Comparison of ENCODE assay signal across 1 cellular context in the genomic region with DNA sequence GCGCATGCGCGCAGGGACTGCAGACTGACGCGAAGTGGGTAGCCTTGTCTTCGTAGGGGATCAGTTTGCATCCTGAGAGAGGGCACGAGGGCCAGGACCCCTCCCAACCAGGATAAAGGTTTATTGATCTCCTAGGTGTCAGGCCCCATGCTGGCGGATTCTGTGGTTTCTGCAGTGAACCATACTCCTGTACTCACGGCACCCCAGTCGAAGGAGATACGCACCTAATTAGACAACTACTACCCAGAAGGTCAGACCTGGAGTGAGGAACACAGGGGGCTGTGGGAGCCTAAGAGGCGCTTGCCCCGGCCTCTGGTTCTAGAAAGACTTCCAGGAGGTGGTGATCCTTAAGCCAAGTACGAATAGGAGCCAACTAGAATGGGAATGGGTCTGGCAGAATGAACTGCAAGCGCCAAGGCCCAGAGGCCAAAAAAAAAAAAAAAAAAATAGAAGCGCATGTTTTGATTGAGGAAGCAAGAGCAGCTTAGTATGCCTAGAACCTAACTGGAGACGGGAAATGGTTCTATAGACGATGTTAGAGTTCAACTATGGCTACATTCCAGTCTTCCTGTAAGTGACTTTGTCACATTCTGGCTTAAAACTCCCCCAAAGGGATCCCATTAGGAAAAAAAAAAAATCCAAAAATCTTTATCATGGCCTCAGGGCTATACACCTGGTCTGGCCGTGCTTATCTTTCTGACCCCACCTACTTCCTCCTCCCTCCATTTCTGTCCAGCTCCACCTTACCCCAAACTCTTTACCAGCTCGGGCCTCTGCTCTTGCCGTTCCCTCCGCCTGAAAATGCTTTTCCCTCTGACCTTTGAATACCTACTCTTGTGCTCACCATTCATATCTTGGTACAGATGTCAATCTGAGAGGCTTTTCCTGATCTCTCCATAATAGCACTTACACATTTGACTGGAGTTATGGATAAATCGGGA.
A peak's percentile ranks its signal among the peaks of the same experiment; 100 is the strongest.
TF ChIP-seq lines count a peak whose summit lies in the region.

No MANE protein-coding gene starts in this region.

TF ChIP-seq in HEK293, 187 proteins besides CTCF, POLR2A, EP300 and RAD21 (continued from another document and continues in another):
- TF ChIP-seq, protein P1, sequence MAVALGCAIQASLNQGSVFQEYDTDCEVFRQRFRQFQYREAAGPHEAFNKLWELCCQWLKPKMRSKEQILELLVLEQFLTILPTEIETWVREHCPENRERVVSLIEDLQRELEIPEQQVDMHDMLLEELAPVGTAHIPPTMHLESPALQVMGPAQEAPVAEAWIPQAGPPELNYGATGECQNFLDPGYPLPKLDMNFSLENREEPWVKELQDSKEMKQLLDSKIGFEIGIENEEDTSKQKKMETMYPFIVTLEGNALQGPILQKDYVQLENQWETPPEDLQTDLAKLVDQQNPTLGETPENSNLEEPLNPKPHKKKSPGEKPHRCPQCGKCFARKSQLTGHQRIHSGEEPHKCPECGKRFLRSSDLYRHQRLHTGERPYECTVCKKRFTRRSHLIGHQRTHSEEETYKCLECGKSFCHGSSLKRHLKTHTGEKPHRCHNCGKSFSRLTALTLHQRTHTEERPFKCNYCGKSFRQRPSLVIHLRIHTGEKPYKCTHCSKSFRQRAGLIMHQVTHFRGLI (tag by site-specific recombination; IDR thresholded peaks at IDR 0.05) = no peak
- no peak for TF ChIP-seq ZNF114 (tag by site-specific recombination; IDR thresholded peaks at IDR 0.05)
- no peak for TF ChIP-seq REPIN1 (tag by site-specific recombination; IDR thresholded peaks at IDR 0.05; ENCODE audit: low read depth)
- TF ChIP-seq, protein P2, sequence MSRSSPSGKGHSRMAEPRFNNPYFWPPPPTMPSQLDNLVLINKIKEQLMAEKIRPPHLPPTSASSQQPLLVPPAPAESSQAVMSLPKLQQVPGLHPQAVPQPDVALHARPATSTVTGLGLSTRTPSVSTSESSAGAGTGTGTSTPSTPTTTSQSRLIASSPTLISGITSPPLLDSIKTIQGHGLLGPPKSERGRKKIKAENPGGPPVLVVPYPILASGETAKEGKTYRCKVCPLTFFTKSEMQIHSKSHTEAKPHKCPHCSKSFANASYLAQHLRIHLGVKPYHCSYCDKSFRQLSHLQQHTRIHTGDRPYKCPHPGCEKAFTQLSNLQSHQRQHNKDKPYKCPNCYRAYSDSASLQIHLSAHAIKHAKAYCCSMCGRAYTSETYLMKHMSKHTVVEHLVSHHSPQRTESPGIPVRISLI (tag by site-specific recombination; IDR thresholded peaks at IDR 0.05) = peak; percentile 93
- peak; percentile 35; the same call in 1 of the 2 replicates for TF ChIP-seq ZNF10 (tag by site-specific recombination; IDR thresholded peaks at IDR 0.05)
- TF ChIP-seq SP7 (tag by site-specific recombination; IDR thresholded peaks at IDR 0.05) = peak; percentile 6; the same call in 1 of the 2 replicates
- TF ChIP-seq ZNF404 (tag by site-specific recombination; IDR thresholded peaks at IDR 0.05) = no peak
- no peak for TF ChIP-seq SCRT1 (tag by site-specific recombination; IDR thresholded peaks at IDR 0.05; ENCODE audit: borderline replicate concordance)
- no peak; the same call in 1 of the 2 replicates for TF ChIP-seq ZNF416 (tag by site-specific recombination; IDR thresholded peaks at IDR 0.05)
- TF ChIP-seq ZNF747 (tag by site-specific recombination; IDR thresholded peaks at IDR 0.05) = no peak
- 0 out of 2 replicates have a peak, but pooled peaks have one; percentile 26 for TF ChIP-seq ZNF311 (tag by site-specific recombination; IDR thresholded peaks at IDR 0.05; ENCODE audit: borderline replicate concordance)
- no peak for TF ChIP-seq GLI4 (tag by site-specific recombination; IDR thresholded peaks at IDR 0.05)
- TF ChIP-seq ZNF514 (tag by site-specific recombination; IDR thresholded peaks at IDR 0.05) = no peak
- no peak for TF ChIP-seq ZNF785 (tag by site-specific recombination; IDR thresholded peaks at IDR 0.05)
- TF ChIP-seq ZFP3 (tag by site-specific recombination; IDR thresholded peaks at IDR 0.05; ENCODE audit: low read depth) = no peak
- no peak for TF ChIP-seq ZNF473 (tag by site-specific recombination; IDR thresholded peaks at IDR 0.05)
- TF ChIP-seq, protein P3, sequence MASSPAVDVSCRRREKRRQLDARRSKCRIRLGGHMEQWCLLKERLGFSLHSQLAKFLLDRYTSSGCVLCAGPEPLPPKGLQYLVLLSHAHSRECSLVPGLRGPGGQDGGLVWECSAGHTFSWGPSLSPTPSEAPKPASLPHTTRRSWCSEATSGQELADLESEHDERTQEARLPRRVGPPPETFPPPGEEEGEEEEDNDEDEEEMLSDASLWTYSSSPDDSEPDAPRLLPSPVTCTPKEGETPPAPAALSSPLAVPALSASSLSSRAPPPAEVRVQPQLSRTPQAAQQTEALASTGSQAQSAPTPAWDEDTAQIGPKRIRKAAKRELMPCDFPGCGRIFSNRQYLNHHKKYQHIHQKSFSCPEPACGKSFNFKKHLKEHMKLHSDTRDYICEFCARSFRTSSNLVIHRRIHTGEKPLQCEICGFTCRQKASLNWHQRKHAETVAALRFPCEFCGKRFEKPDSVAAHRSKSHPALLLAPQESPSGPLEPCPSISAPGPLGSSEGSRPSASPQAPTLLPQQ (tag by site-specific recombination; IDR thresholded peaks at IDR 0.05) = no peak
- no peak for TF ChIP-seq ZNF423 (tag by site-specific recombination; IDR thresholded peaks at IDR 0.05)
- TF ChIP-seq, protein P4, sequence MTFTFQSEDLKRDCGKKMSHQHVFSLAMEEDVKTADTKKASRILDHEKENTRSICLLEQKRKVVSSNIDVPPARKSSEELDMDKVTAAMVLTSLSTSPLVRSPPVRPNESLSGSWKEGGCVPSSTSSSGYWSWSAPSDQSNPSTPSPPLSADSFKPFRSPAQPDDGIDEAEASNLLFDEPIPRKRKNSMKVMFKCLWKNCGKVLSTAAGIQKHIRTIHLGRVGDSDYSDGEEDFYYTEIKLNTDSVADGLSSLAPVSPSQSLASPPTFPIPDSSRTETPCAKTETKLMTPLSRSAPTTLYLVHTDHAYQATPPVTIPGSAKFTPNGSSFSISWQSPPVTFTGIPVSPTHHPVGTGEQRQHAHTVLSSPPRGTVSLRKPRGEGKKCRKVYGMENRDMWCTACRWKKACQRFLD (tag by site-specific recombination; IDR thresholded peaks at IDR 0.05) = no peak
- TF ChIP-seq, protein P5, sequence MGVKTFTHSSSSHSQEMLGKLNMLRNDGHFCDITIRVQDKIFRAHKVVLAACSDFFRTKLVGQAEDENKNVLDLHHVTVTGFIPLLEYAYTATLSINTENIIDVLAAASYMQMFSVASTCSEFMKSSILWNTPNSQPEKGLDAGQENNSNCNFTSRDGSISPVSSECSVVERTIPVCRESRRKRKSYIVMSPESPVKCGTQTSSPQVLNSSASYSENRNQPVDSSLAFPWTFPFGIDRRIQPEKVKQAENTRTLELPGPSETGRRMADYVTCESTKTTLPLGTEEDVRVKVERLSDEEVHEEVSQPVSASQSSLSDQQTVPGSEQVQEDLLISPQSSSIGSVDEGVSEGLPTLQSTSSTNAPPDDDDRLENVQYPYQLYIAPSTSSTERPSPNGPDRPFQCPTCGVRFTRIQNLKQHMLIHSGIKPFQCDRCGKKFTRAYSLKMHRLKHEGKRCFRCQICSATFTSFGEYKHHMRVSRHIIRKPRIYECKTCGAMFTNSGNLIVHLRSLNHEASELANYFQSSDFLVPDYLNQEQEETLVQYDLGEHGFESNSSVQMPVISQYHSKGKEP (tag by site-specific recombination; IDR thresholded peaks at IDR 0.05) = peak; percentile 95; the same call in 1 of the 2 replicates
- TF ChIP-seq ZNF792 (tag by site-specific recombination; IDR thresholded peaks at IDR 0.05) = no peak
- 0 out of 2 replicates have a peak, but pooled peaks have one; percentile 65 for TF ChIP-seq ZNF600 (tag by site-specific recombination; IDR thresholded peaks at IDR 0.05)
- TF ChIP-seq RBAK (tag by site-specific recombination; IDR thresholded peaks at IDR 0.05) = no peak
- TF ChIP-seq, protein P6, sequence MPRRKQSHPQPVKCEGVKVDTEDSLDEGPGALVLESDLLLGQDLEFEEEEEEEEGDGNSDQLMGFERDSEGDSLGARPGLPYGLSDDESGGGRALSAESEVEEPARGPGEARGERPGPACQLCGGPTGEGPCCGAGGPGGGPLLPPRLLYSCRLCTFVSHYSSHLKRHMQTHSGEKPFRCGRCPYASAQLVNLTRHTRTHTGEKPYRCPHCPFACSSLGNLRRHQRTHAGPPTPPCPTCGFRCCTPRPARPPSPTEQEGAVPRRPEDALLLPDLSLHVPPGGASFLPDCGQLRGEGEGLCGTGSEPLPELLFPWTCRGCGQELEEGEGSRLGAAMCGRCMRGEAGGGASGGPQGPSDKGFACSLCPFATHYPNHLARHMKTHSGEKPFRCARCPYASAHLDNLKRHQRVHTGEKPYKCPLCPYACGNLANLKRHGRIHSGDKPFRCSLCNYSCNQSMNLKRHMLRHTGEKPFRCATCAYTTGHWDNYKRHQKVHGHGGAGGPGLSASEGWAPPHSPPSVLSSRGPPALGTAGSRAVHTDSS (tag by site-specific recombination; IDR thresholded peaks at IDR 0.05) = no peak
- TF ChIP-seq MZF1 (tag by site-specific recombination; IDR thresholded peaks at IDR 0.05; ENCODE audit: borderline replicate concordance) = 0 out of 2 replicates have a peak, but pooled peaks have one; percentile 61
- no peak for TF ChIP-seq ZNF19 (tag by site-specific recombination; IDR thresholded peaks at IDR 0.05; ENCODE audit: low read depth)
- TF ChIP-seq ZNF23 (tag by site-specific recombination; IDR thresholded peaks at IDR 0.05; ENCODE audit: borderline replicate concordance) = no peak
- no peak for TF ChIP-seq ZNF624 (tag by site-specific recombination; IDR thresholded peaks at IDR 0.05)
- no peak for TF ChIP-seq ZBTB48 (tag by site-specific recombination; IDR thresholded peaks at IDR 0.05)
- TF ChIP-seq, protein P7, sequence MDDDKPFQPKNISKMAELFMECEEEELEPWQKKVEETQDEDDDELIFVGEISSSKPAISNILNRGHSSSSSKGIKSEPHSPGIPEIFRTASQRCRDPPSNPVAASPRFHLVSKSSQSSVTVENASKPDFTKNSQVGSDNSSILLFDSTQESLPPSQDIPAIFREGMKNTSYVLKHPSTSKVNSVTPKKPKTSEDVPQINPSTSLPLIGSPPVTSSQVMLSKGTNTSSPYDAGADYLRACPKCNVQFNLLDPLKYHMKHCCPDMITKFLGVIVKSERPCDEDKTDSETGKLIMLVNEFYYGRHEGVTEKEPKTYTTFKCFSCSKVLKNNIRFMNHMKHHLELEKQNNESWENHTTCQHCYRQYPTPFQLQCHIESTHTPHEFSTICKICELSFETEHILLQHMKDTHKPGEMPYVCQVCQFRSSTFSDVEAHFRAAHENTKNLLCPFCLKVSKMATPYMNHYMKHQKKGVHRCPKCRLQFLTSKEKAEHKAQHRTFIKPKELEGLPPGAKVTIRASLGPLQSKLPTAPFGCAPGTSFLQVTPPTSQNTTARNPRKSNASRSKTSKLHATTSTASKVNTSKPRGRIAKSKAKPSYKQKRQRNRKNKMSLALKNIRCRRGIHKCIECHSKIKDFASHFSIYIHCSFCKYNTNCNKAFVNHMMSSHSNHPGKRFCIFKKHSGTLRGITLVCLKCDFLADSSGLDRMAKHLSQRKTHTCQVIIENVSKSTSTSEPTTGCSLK (tag by site-specific recombination; IDR thresholded peaks at IDR 0.05) = no peak
- TF ChIP-seq, protein P8, sequence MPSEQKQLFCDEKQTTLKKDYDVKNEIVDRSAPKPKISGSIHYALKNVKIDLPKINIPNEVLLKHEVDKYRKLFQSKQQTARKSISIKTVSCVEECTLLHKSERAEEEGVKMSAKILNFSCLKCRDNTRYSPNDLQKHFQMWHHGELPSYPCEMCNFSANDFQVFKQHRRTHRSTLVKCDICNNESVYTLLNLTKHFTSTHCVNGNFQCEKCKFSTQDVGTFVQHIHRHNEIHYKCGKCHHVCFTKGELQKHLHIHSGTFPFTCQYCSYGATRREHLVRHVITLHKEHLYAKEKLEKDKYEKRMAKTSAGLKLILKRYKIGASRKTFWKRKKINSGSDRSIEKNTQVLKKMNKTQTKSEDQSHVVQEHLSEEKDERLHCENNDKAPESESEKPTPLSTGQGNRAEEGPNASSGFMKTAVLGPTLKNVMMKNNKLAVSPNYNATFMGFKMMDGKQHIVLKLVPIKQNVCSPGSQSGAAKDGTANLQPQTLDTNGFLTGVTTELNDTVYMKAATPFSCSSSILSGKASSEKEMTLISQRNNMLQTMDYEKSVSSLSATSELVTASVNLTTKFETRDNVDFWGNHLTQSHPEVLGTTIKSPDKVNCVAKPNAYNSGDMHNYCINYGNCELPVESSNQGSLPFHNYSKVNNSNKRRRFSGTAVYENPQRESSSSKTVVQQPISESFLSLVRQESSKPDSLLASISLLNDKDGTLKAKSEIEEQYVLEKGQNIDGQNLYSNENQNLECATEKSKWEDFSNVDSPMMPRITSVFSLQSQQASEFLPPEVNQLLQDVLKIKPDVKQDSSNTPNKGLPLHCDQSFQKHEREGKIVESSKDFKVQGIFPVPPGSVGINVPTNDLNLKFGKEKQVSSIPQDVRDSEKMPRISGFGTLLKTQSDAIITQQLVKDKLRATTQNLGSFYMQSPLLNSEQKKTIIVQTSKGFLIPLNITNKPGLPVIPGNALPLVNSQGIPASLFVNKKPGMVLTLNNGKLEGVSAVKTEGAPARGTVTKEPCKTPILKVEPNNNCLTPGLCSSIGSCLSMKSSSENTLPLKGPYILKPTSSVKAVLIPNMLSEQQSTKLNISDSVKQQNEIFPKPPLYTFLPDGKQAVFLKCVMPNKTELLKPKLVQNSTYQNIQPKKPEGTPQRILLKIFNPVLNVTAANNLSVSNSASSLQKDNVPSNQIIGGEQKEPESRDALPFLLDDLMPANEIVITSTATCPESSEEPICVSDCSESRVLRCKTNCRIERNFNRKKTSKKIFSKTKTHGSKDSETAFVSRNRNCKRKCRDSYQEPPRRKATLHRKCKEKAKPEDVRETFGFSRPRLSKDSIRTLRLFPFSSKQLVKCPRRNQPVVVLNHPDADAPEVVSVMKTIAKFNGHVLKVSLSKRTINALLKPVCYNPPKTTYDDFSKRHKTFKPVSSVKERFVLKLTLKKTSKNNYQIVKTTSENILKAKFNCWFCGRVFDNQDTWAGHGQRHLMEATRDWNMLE (tag by site-specific recombination; conservative IDR thresholded peaks at IDR 0.05; ENCODE audit: low read depth) = no peak
- no peak for TF ChIP-seq HOXD13 (CRISPR knock-in tag; IDR thresholded peaks at IDR 0.05; ENCODE audit: borderline replicate concordance)
- TF ChIP-seq ZIC2 (tag by site-specific recombination; IDR thresholded peaks at IDR 0.05) = peak; percentile 59
- TF ChIP-seq ZSCAN23 (tag by site-specific recombination; IDR thresholded peaks at IDR 0.05) = 0 out of 2 replicates have a peak, but pooled peaks have one; percentile 37
- TF ChIP-seq ZNF266 (tag by site-specific recombination; IDR thresholded peaks at IDR 0.05; ENCODE audit: low read depth) = no peak
- TF ChIP-seq, protein P9, sequence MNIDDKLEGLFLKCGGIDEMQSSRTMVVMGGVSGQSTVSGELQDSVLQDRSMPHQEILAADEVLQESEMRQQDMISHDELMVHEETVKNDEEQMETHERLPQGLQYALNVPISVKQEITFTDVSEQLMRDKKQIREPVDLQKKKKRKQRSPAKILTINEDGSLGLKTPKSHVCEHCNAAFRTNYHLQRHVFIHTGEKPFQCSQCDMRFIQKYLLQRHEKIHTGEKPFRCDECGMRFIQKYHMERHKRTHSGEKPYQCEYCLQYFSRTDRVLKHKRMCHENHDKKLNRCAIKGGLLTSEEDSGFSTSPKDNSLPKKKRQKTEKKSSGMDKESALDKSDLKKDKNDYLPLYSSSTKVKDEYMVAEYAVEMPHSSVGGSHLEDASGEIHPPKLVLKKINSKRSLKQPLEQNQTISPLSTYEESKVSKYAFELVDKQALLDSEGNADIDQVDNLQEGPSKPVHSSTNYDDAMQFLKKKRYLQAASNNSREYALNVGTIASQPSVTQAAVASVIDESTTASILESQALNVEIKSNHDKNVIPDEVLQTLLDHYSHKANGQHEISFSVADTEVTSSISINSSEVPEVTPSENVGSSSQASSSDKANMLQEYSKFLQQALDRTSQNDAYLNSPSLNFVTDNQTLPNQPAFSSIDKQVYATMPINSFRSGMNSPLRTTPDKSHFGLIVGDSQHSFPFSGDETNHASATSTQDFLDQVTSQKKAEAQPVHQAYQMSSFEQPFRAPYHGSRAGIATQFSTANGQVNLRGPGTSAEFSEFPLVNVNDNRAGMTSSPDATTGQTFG (tag by site-specific recombination; IDR thresholded peaks at IDR 0.05; ENCODE audit: borderline replicate concordance) = no peak
- TF ChIP-seq ZNF548 (tag by site-specific recombination; IDR thresholded peaks at IDR 0.05) = no peak
